In genomic region chr7:116952640-116953371, GRCh38 we compare ENCODE assay signal across 8 cellular contexts. TPM values are rescaled to one million over a fixed set of nuclear protein-coding genes. Genes with fewer than 3 reads are reported as not detected.
A peak's percentile ranks its signal among the peaks of the same experiment; 100 is the strongest.
DNase-seq lines count a peak whose midpoint lies in the region; ATAC-seq, FAIRE-seq and TF ChIP-seq lines count a peak whose summit lies in the region.

No MANE protein-coding gene starts in this region.

- H3K4me3 ChIP-seq in CD4-positive, CD25-positive, alpha-beta regulatory T cell (ENCODE audit: low read depth, low read length): peak overlapping the region; percentile 88
- peak overlapping the region; percentile 80 for H3K4me3 ChIP-seq in Jurkat, Clone E6-1 (ENCODE audit: low read length)
- H3K4me3 ChIP-seq in duodenal mucosa (ENCODE audit: low read depth in 1 of 2, low read length in 2 of 2) (peak overlapping the region; percentile 71 to 88), tibial nerve (peak overlapping the region; percentile 56 to 99 (median 88))

- TF ChIP-seq EP300 in tibial nerve (IDR thresholded peaks at IDR 0.05): peak in 1 of 2 donors; percentile 11

- peak overlapping the region; percentile 71 for H3K27ac ChIP-seq in CD4-positive, CD25-positive, alpha-beta regulatory T cell (ENCODE audit: insufficient read depth, low read length, poor library complexity, severe bottlenecking)
- H3K27ac ChIP-seq in duodenal mucosa (ENCODE audit: low read depth, low read length) (peak overlapping the region; percentile 40), tibial nerve (peak overlapping the region; percentile 96 to 100 (median 98))

- peaks cover 4% of the 10 kb centered on the region for H3K27me3 Mint-ChIP-seq in CD4-positive, CD25-positive, alpha-beta regulatory T cell

- DNase-seq in CD4-positive, CD25-positive, alpha-beta regulatory T cell: peak in 1 of 3 donors; percentile 58
- no peak for DNase-seq in GM19239 (ENCODE audit: insufficient read length, low spot score)
- DNase-seq in Jurkat, Clone E6-1 (ENCODE audit: low read depth, low spot score): no peak
- peak; percentile 50 to 70 for DNase-seq in SHP77 (lab: John Stamatoyannopoulos, UW)
- peak; percentile 60 to 63 for DNase-seq in lung microvascular endothelial cell (ENCODE audit: low read depth in 2 of 2)
- peak; percentile 32 to 56 for DNase-seq in tibial nerve (ENCODE audit: low spot score in 2 of 2)

- H3K9ac ChIP-seq in duodenal mucosa (ENCODE audit: low read depth in 1 of 2, low read length in 2 of 2): peak overlapping the region; percentile 72 to 75

- no peak for TF ChIP-seq POLR2A in tibial nerve (IDR thresholded peaks at IDR 0.05)

- H3K9me3 ChIP-seq in CD4-positive, CD25-positive, alpha-beta regulatory T cell (ENCODE audit: control insufficient read depth in 2 of 2, low read length in 2 of 2): no peaks in the 10 kb centered on the region
- no peaks in the 10 kb centered on the region for H3K9me3 ChIP-seq in duodenal mucosa (ENCODE audit: control insufficient read depth in 1 of 2, low read length in 2 of 2)
- H3K9me3 ChIP-seq in tibial nerve: no peaks in the 10 kb centered on the region

- peaks cover 14 to 48% (median 22%) of the 10 kb centered on the region in 4 donors for H3K4me1 Mint-ChIP-seq in CD4-positive, CD25-positive, alpha-beta regulatory T cell

- WGBS in tibial nerve, 2 donors: 4 to 6% methylated on average over 25 of the region's 25 CpGs

- no peaks in the 10 kb centered on the region for H3K27me3 ChIP-seq in CD4-positive, CD25-positive, alpha-beta regulatory T cell (ENCODE audit: control insufficient read depth, insufficient read depth, low read length)
- H3K27me3 ChIP-seq in duodenal mucosa (ENCODE audit: control insufficient read depth in 1 of 2, insufficient read depth in 2 of 2, low read length in 2 of 2) (no peaks in the 10 kb centered on the region), tibial nerve (no peaks in the 10 kb centered on the region)

- H3K36me3 ChIP-seq in CD4-positive, CD25-positive, alpha-beta regulatory T cell (ENCODE audit: control insufficient read depth, insufficient read depth, low read length): no peaks in the 10 kb centered on the region
- H3K36me3 ChIP-seq in duodenal mucosa (ENCODE audit: control insufficient read depth in 1 of 2, insufficient read depth in 2 of 2, low read length in 2 of 2): no peaks in the 10 kb centered on the region
- H3K36me3 ChIP-seq in tibial nerve: no peaks in the 10 kb centered on the region

- peak overlapping the region in 2 of 3 donors; percentile 84 to 90 for H3K27ac Mint-ChIP-seq in CD4-positive, CD25-positive, alpha-beta regulatory T cell

- no peaks in the 10 kb centered on the region for H3K9me3 Mint-ChIP-seq in CD4-positive, CD25-positive, alpha-beta regulatory T cell

- peak overlapping the region; percentile 87 to 94 (median 90) for H3K4me3 Mint-ChIP-seq in CD4-positive, CD25-positive, alpha-beta regulatory T cell

- TF ChIP-seq CTCF in tibial nerve (IDR thresholded peaks at IDR 0.05): no peak

- peak; percentile 37 for FAIRE-seq in GM19239 (lab: Jason Lieb, UNC)

- peaks cover 32% of the 10 kb centered on the region for H3K4me1 ChIP-seq in CD4-positive, CD25-positive, alpha-beta regulatory T cell (ENCODE audit: control insufficient read depth, insufficient read depth, low read length, poor library complexity, severe bottlenecking)
- peaks cover 8 to 22% of the 10 kb centered on the region in 2 donors for H3K4me1 ChIP-seq in duodenal mucosa (ENCODE audit: control insufficient read depth in 1 of 2, insufficient read depth in 2 of 2, low read length in 2 of 2)
- peaks cover 3 to 40% (median 13%) of the 10 kb centered on the region in 4 donors for H3K4me1 ChIP-seq in tibial nerve

- no peaks in the 10 kb centered on the region for H3K36me3 Mint-ChIP-seq in CD4-positive, CD25-positive, alpha-beta regulatory T cell

- ATAC-seq in CD4-positive, CD25-positive, alpha-beta regulatory T cell (ENCODE audit: low read depth in 2 of 2): no peak
- no peak for ATAC-seq in GM21786 (IDR thresholded peaks at IDR 0.05; ENCODE audit: unreplicated experiment)

RNA-seq across cellular contexts. Expression of gene ST7, which starts 0.5 kb away (rescaled TPM):
- 9.9 TPM for total RNA-seq in CD4-positive, CD25-positive, alpha-beta regulatory T cell
- polyA plus RNA-seq in CD4-positive, CD25-positive, alpha-beta regulatory T cell: 10 to 100 TPM in 2 of 4 donors, 1 to 10 TPM in 2; 7.3 to 15.5 (median 10.1) TPM
- polyA plus RNA-seq in Jurkat, Clone E6-1 (2012; ENCODE audit: insufficient read depth, insufficient read length): 12.4 TPM
- total RNA-seq in lung microvascular endothelial cell (11.5 and 13.3 TPM in 2 replicates), tibial nerve (10 to 100 TPM; 13.5 to 24.9 (median 18.6) TPM)

Comparison
In these comparisons a context has a peak if more than half of its experiments do, and no peak if none do; other contexts are left out.
1. DNase-seq: peak in SHP77 (2 of 2), lung microvascular endothelial cell (2 of 2) and tibial nerve (2 of 2); none in GM19239 (single experiment) and Jurkat, Clone E6-1 (single experiment).
2. H3K27ac ChIP-seq: peak in every context shown above with its lines; median percentile 98 in tibial nerve; 71 in CD4-positive, CD25-positive, alpha-beta regulatory T cell; 40 in duodenal mucosa.
3. Peak in every context shown above with its lines, with median percentiles within 50 percentile points of each other: H3K4me3 ChIP-seq.